9 cellular contexts compared by ENCODE assay signal in genomic region chr7:2523941-2524807, GRCh38. TPM values are rescaled to one million over a fixed set of nuclear protein-coding genes. Genes with fewer than 3 reads are reported as not detected.
A peak's percentile ranks its signal among the peaks of the same experiment; 100 is the strongest.
DNase-seq lines count a peak whose midpoint lies in the region; ATAC-seq, FAIRE-seq and TF ChIP-seq lines count a peak whose summit lies in the region.
"Had no signal": no experiment of that assay in that cellular context is flagged by ENCODE, and none has a peak within 500 bp of the region (broad histone marks: within the 10 kb centered on the region; RNA-seq: fewer than 3 reads in every experiment).

No MANE protein-coding gene starts in this region.

- intact Hi-C loops in endothelial cell of umbilical vein (cut with micrococcal nuclease): loop anchor here (5.0 to 10.0 kb wide), 2 partner anchors 118 to 119 kb away; partner anchors contain the start of gene CHST12

- FAIRE-seq in endothelial cell of umbilical vein (lab: Jason Lieb, UNC): peak; percentile 88
- FAIRE-seq in urothelium cell line (lab: Jason Lieb, UNC): peak; percentile 99

- TF ChIP-seq CTCF in RWPE1 (conservative IDR thresholded peaks at IDR 0.05; ENCODE audit: low read depth): no peak
- no peak for TF ChIP-seq CTCF in endothelial cell of umbilical vein (IDR thresholded peaks at IDR 0.05; ENCODE audit: extremely low read depth in 1 of 2, insufficient read depth in 1 of 2, low read depth in 1 of 2, low read length in 2 of 2)

- H3K4me1 Mint-ChIP-seq in activated naive CD8-positive, alpha-beta T cell (ENCODE audit: low read depth): peaks cover 44% of the 10 kb centered on the region
- peaks cover 58% of the 10 kb centered on the region for H3K4me1 Mint-ChIP-seq in activated naive CD8-positive, alpha-beta T cell treated with anti-CD3 and anti-CD28 coated beads, Interleukin-2, amount 50 U/mL, for 24 hours

- H3K4me2 ChIP-seq in endothelial cell of umbilical vein (ENCODE audit: insufficient read depth, low read length): peak overlapping the region; percentile 9

- no peak for ATAC-seq in activated naive CD8-positive, alpha-beta T cell treated with anti-CD3 and anti-CD28 coated beads, Interleukin-2, amount 50 U/mL, for 24 hours

- H3K79me2 ChIP-seq in endothelial cell of umbilical vein (ENCODE audit: control insufficient read depth, insufficient read depth, low read length): no peaks in the 10 kb centered on the region

- POLR2A ChIA-PET in RWPE1 (lab: Yijun Ruan, JAX; ENCODE audit: low non-redundant PET) (no interaction called here), endothelial cell of umbilical vein (lab: Charles Lee) (interaction anchor here (0.6 kb wide), 1 partner anchor 60 kb away, joined by 9 read pairs; no protein-coding TSS in a partner anchor)

- no peaks in the 10 kb centered on the region for H3K27me3 Mint-ChIP-seq in activated naive CD8-positive, alpha-beta T cell
- no peaks in the 10 kb centered on the region for H3K27me3 Mint-ChIP-seq in activated naive CD8-positive, alpha-beta T cell treated with anti-CD3 and anti-CD28 coated beads, Interleukin-2, amount 50 U/mL, for 24 hours

- no peak for DNase-seq in activated naive CD8-positive, alpha-beta T cell treated with anti-CD3 and anti-CD28 coated beads, Interleukin-2, amount 50 U/mL, for 24 hours
- DNase-seq in RWPE1 (ENCODE audit: low spot score): peak; percentile 66
- peak; percentile 83 for DNase-seq in endothelial cell of umbilical vein (ENCODE audit: low read depth, low spot score)
- peak; percentile 94 for DNase-seq in mesenteric fat pad (ENCODE audit: low spot score)
- DNase-seq in urothelium cell line (ENCODE audit: low spot score): peak; percentile 77
- DNase-seq in 8988T: no peak
- DNase-seq in activated naive CD4-positive, alpha-beta T cell treated with Interleukin-2 at 50 U/mL for 16 hours: no peak
- DNase-seq: DND-41 had no signal

- H3K9me3 Mint-ChIP-seq in activated naive CD8-positive, alpha-beta T cell (ENCODE audit: low read depth): no peaks in the 10 kb centered on the region
- H3K9me3 Mint-ChIP-seq in activated naive CD8-positive, alpha-beta T cell treated with anti-CD3 and anti-CD28 coated beads, Interleukin-2, amount 50 U/mL, for 24 hours: no peaks in the 10 kb centered on the region

- H3K27ac ChIP-seq in RWPE1 (peak overlapping the region; percentile 100), endothelial cell of umbilical vein (ENCODE audit: insufficient read depth, low read depth, low read length) (peak overlapping the region; percentile 84)

- peak overlapping the region; percentile 7 for H3K4me3 Mint-ChIP-seq in activated naive CD8-positive, alpha-beta T cell
- no peak overlapping the region for H3K4me3 Mint-ChIP-seq in activated naive CD8-positive, alpha-beta T cell treated with anti-CD3 and anti-CD28 coated beads, Interleukin-2, amount 50 U/mL, for 24 hours

- H3K4me3 ChIP-seq in endothelial cell of umbilical vein (replicated peaks in 1 of 3; ENCODE audit: insufficient read depth in 1 of 3, low read depth in 1 of 3, low read length in 3 of 3): no peak overlapping the region

- peaks cover 49% of the 10 kb centered on the region for H3K4me1 ChIP-seq in endothelial cell of umbilical vein (ENCODE audit: control insufficient read depth, extremely low read depth, insufficient read depth, low read length)

- peak; percentile 23 for TF ChIP-seq POLR2A in endothelial cell of umbilical vein (IDR thresholded peaks at IDR 0.05; ENCODE audit: low read depth, low read length)

- no peaks in the 10 kb centered on the region for H3K27me3 ChIP-seq in endothelial cell of umbilical vein (ENCODE audit: control insufficient read depth in 2 of 2, insufficient read depth in 2 of 2, low read length in 2 of 2)

- peak overlapping the region; percentile 10 for H2AFZ ChIP-seq in endothelial cell of umbilical vein (ENCODE audit: low read depth, low read length)

- CTCF ChIA-PET in RWPE1 (lab: Yijun Ruan, JAX): interaction anchor here (0.7 to 0.8 kb wide), 2 partner anchors 32 to 918 kb away, joined by 3 read pairs; partner anchors contain the start of gene BRAT1
- CTCF ChIA-PET in endothelial cell of umbilical vein (lab: Charles Lee): interaction anchor here (1.6 kb wide), 1 partner anchor 32 kb away, joined by 3 read pairs; the partner anchor contains the start of gene BRAT1

- no peak overlapping the region for H3K27ac Mint-ChIP-seq in activated naive CD8-positive, alpha-beta T cell
- H3K27ac Mint-ChIP-seq in activated naive CD8-positive, alpha-beta T cell treated with anti-CD3 and anti-CD28 coated beads, Interleukin-2, amount 50 U/mL, for 24 hours: no peak overlapping the region

- dilution Hi-C loops in endothelial cell of umbilical vein (cut with MboI; ENCODE audit: extremely low pct_ligation_motif_present, low sequenced_read_pairs): no loop called here

- peaks cover 2% of the 10 kb centered on the region for H3K36me3 Mint-ChIP-seq in activated naive CD8-positive, alpha-beta T cell
- H3K36me3 Mint-ChIP-seq in activated naive CD8-positive, alpha-beta T cell treated with anti-CD3 and anti-CD28 coated beads, Interleukin-2, amount 50 U/mL, for 24 hours (ENCODE audit: low read depth): peaks cover 2% of the 10 kb centered on the region

- peak overlapping the region; percentile 53 for H3K9ac ChIP-seq in endothelial cell of umbilical vein (replicated peaks; ENCODE audit: extremely low read depth, insufficient read depth, low read length)

- no peaks in the 10 kb centered on the region for H4K20me1 ChIP-seq in endothelial cell of umbilical vein (replicated peaks; ENCODE audit: control insufficient read depth, extremely low read depth, insufficient read depth, low read length)

- H3K9me1 ChIP-seq in endothelial cell of umbilical vein (replicated peaks; ENCODE audit: control insufficient read depth, extremely low read depth, insufficient read depth, low read length): no peaks in the 10 kb centered on the region

- H3K9me3 ChIP-seq in endothelial cell of umbilical vein (replicated peaks; ENCODE audit: control insufficient read depth, insufficient read depth, low read length): no peaks in the 10 kb centered on the region

- no peaks in the 10 kb centered on the region for H3K36me3 ChIP-seq in endothelial cell of umbilical vein (ENCODE audit: control insufficient read depth in 2 of 2, extremely low read depth in 1 of 2, insufficient read depth in 2 of 2, low read length in 2 of 2)

- no TSS peak for BruUV-seq in endothelial cell of umbilical vein (replicated peaks; lab: Mats Ljungman, UMichigan)

TF ChIP-seq in endothelial cell of umbilical vein, 7 proteins besides CTCF, POLR2A, EP300 and RAD21 (continues in another document):
- peak; percentile 47 for TF ChIP-seq POLR2AphosphoS5 (IDR thresholded peaks at IDR 0.05; ENCODE audit: insufficient read depth, low read depth, low read length)
- TF ChIP-seq GATA2 (IDR thresholded peaks at IDR 0.05; ENCODE audit: insufficient read depth, insufficient read length, low read depth, low read length): no peak
- TF ChIP-seq EZH2 (IDR thresholded peaks at IDR 0.05; ENCODE audit: borderline replicate concordance, low read depth, low read length, severe bottlenecking): no peak
- peak; percentile 19 for TF ChIP-seq JUN (IDR thresholded peaks at IDR 0.05; ENCODE audit: borderline replicate concordance, insufficient read depth, insufficient read length, low read depth)
- TF ChIP-seq, protein P1, sequence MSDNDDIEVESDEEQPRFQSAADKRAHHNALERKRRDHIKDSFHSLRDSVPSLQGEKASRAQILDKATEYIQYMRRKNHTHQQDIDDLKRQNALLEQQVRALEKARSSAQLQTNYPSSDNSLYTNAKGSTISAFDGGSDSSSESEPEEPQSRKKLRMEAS (IDR thresholded peaks at IDR 0.05; ENCODE audit: insufficient read depth, insufficient read length): no peak

RNA-seq across cellular contexts. Expression of gene LFNG, which starts 4.6 kb away (rescaled TPM):
- 12.6 and 15.1 TPM in 2 replicates for total RNA-seq in endothelial cell of umbilical vein
- 13.1 and 14.8 TPM in 2 replicates for polyA plus RNA-seq in endothelial cell of umbilical vein
- polyA plus RNA-seq in endothelial cell of umbilical vein (2011; cell fraction: cytosol; rRNA removed): 8.3 and 11.9 TPM in 2 replicates
- 9.8 and 11.4 TPM in 2 replicates for polyA plus RNA-seq in endothelial cell of umbilical vein (2011; cell fraction: nucleus; rRNA removed)
- 2.4 and 3.1 TPM in 2 replicates for polyA plus RNA-seq in endothelial cell of umbilical vein (2012)
- polyA minus RNA-seq in endothelial cell of umbilical vein: 9.5 and 10.4 TPM in 2 replicates
- 7.8 TPM for polyA minus RNA-seq in endothelial cell of umbilical vein (2011; cell fraction: cytosol; rRNA and poly(A)+ RNA removed)
- polyA minus RNA-seq in endothelial cell of umbilical vein (2011; cell fraction: nucleus; rRNA and poly(A)+ RNA removed): 6.2 and 13.7 TPM in 2 replicates
- 43.8 TPM for total RNA-seq in mesenteric fat pad

RNA-seq across cellular contexts. Expression of gene BRAT1, which starts 31.1 kb away (rescaled TPM):
- total RNA-seq in endothelial cell of umbilical vein (31.6 and 32.2 TPM in 2 replicates), mesenteric fat pad (29.8 TPM)
- polyA plus RNA-seq in endothelial cell of umbilical vein: 31.1 and 40.3 TPM in 2 replicates
- polyA plus RNA-seq in endothelial cell of umbilical vein (2011; cell fraction: cytosol; rRNA removed): 17.5 and 24.9 TPM in 2 replicates
- 64.9 and 75.7 TPM in 2 replicates for polyA plus RNA-seq in endothelial cell of umbilical vein (2011; cell fraction: nucleus; rRNA removed)
- 22.1 and 23.0 TPM in 2 replicates for polyA plus RNA-seq in endothelial cell of umbilical vein (2012)
- 13.8 and 14.1 TPM in 2 replicates for polyA minus RNA-seq in endothelial cell of umbilical vein
- 29.8 TPM for polyA minus RNA-seq in endothelial cell of umbilical vein (2011; cell fraction: cytosol; rRNA and poly(A)+ RNA removed)
- 10.8 and 13.0 TPM in 2 replicates for polyA minus RNA-seq in endothelial cell of umbilical vein (2011; cell fraction: nucleus; rRNA and poly(A)+ RNA removed)

RNA-seq across cellular contexts. Expression of gene IQCE, which starts 34.6 kb away (rescaled TPM):
- total RNA-seq in endothelial cell of umbilical vein: 11.3 and 14.5 TPM in 2 replicates
- 4.8 and 4.9 TPM in 2 replicates for polyA plus RNA-seq in endothelial cell of umbilical vein
- polyA plus RNA-seq in endothelial cell of umbilical vein (2011; cell fraction: cytosol; rRNA removed): 5.5 and 5.8 TPM in 2 replicates
- 18.5 and 18.6 TPM in 2 replicates for polyA plus RNA-seq in endothelial cell of umbilical vein (2011; cell fraction: nucleus; rRNA removed)
- 6.0 and 9.1 TPM in 2 replicates for polyA plus RNA-seq in endothelial cell of umbilical vein (2012)
- 9.3 and 13.5 TPM in 2 replicates for polyA minus RNA-seq in endothelial cell of umbilical vein
- polyA minus RNA-seq in endothelial cell of umbilical vein (2011; cell fraction: cytosol; rRNA and poly(A)+ RNA removed): 10.9 TPM
- polyA minus RNA-seq in endothelial cell of umbilical vein (2011; cell fraction: nucleus; rRNA and poly(A)+ RNA removed): 7.7 and 8.8 TPM in 2 replicates
- total RNA-seq in mesenteric fat pad: 14.4 TPM

RNA-seq across cellular contexts. Expression of gene GRIFIN, which starts 48.0 kb away (rescaled TPM):
- total RNA-seq in endothelial cell of umbilical vein: not detected in 2 replicates
- polyA plus RNA-seq in endothelial cell of umbilical vein: not detected in 2 replicates
- not detected in 2 replicates for polyA plus RNA-seq in endothelial cell of umbilical vein (2011; cell fraction: cytosol; rRNA removed)
- polyA plus RNA-seq in endothelial cell of umbilical vein (2011; cell fraction: nucleus; rRNA removed): not detected in 2 replicates
- not detected in 2 replicates for polyA plus RNA-seq in endothelial cell of umbilical vein (2012)
- polyA minus RNA-seq in endothelial cell of umbilical vein: not detected in 2 replicates
- not detected for polyA minus RNA-seq in endothelial cell of umbilical vein (2011; cell fraction: cytosol; rRNA and poly(A)+ RNA removed)
- not detected in 2 replicates for polyA minus RNA-seq in endothelial cell of umbilical vein (2011; cell fraction: nucleus; rRNA and poly(A)+ RNA removed)
- total RNA-seq in mesenteric fat pad: not detected

Comparison
In these comparisons a context has a peak if more than half of its experiments do, and no peak if none do; other contexts are left out.
1. DNase-seq: peak in RWPE1 (single experiment), endothelial cell of umbilical vein (single experiment), mesenteric fat pad (single experiment) and urothelium cell line (single experiment); none in activated naive CD8-positive, alpha-beta T cell treated with anti-CD3 and anti-CD28 coated beads, Interleukin-2, amount 50 U/mL, for 24 hours (single experiment), 8988T (single experiment) and activated naive CD4-positive, alpha-beta T cell treated with Interleukin-2 at 50 U/mL for 16 hours (single experiment).